In the genomic region with DNA sequence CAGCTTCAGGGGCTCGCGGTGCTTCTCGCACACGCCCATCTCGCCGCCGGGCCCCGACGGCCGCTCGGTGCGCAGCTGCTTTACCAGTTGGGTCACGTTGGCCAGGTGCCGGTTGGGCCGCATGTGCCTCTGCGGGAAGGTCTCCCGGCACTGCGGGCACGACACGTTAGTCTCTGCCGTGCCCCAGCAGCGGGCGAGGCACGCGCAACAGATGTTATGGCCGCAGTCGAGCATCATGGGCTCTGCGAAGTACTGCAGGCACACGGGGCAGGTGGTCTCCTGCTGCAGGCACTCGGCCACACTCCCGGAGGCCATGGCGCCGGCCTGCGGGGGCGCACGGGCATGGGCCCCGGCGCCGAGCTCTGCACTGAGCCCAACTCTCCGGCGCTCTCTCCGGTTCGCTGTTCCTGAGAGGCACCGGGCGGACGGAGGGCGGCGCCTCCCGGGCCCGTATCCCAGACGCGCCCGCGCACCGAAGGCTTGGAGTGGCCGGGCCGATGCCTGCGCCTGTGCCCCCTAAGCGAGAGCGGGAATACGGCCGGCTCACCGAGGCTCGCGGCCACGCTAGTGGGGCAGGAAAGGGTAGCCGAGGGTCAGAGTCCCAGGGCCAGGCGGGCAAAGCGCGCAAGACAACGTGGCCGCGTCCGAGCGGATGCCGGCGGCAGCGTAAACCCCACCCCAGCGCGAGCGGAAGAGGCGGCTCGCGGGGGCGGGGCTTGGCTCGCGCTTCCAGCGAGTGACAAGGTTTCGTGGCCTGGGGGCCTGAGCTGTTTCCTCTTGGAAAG, we compare ENCODE assay signal across 8 cellular contexts. TPM values are rescaled to one million over a fixed set of nuclear protein-coding genes. Genes with fewer than 3 reads are reported as not detected.
DNase-seq lines count a peak whose midpoint lies in the region; ATAC-seq and TF ChIP-seq lines count a peak whose summit lies in the region.

A gene with protein sequence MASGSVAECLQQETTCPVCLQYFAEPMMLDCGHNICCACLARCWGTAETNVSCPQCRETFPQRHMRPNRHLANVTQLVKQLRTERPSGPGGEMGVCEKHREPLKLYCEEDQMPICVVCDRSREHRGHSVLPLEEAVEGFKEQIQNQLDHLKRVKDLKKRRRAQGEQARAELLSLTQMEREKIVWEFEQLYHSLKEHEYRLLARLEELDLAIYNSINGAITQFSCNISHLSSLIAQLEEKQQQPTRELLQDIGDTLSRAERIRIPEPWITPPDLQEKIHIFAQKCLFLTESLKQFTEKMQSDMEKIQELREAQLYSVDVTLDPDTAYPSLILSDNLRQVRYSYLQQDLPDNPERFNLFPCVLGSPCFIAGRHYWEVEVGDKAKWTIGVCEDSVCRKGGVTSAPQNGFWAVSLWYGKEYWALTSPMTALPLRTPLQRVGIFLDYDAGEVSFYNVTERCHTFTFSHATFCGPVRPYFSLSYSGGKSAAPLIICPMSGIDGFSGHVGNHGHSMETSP (minus strand): TSS at position 668 of the 785 bp plus-strand sequence. CDS start 353 bp downstream, at position 315.

- peak; percentile 84 for ATAC-seq in GM21390 (IDR thresholded peaks at IDR 0.05; ENCODE audit: unreplicated experiment)
- ATAC-seq in activated T-cell treated with anti-CD3 and anti-CD28 coated beads, Interleukin-2, amount 50 U/mL, for 72 hours (replicated peaks in 1 of 2): peak; percentile 86 to 88
- ATAC-seq in stimulated activated memory B cell treated with anti-CD40 and anti-IgM and Interleukin-4, amounts not matched to agents 10 μg/mL and 1 μg/mL and 100 μg/mL, for 72 hours: peak; percentile 96

- H3K4me1 Mint-ChIP-seq in activated T-cell treated with anti-CD3 and anti-CD28 coated beads, Interleukin-2, amount 50 U/mL, for 72 hours (ENCODE audit: low read depth): peaks cover 45% of the 10 kb centered on the region
- peaks cover 32% of the 10 kb centered on the region for H3K4me1 Mint-ChIP-seq in stimulated activated memory B cell treated with anti-CD40 and anti-IgM and Interleukin-4, amounts not matched to agents 10 μg/mL and 1 μg/mL and 100 μg/mL, for 72 hours

- H3K36me3 ChIP-seq in HUES48 (ENCODE audit: control insufficient read depth, insufficient read depth, low read length): peaks cover 39% of the 10 kb centered on the region
- H3K36me3 ChIP-seq in esophagus squamous epithelium: peaks cover 10 to 31% (median 16%) of the 10 kb centered on the region in 3 donors

- 0% methylated on average over 3 of the region's 89 CpGs; no CpG with 5 or more reads in 1 of the 2 donors for WGBS in esophagus squamous epithelium, 2 donors

- H3K27me3 ChIP-seq in HUES48 (ENCODE audit: control insufficient read depth, insufficient read depth, low read length) (no peaks in the 10 kb centered on the region), esophagus squamous epithelium (no peaks in the 10 kb centered on the region)

- peak; percentile 86 for DNase-seq in DMS114 treated with DMSO at 0.1 percent for 48 hours (lab: John Stamatoyannopoulos, UW; ENCODE audit: unreplicated experiment)
- peak; percentile 80 for DNase-seq in OCI-M2 (lab: John Stamatoyannopoulos, UW; ENCODE audit: unreplicated experiment)
- peak; percentile 86 to 90 for DNase-seq in activated T-cell treated with anti-CD3 and anti-CD28 coated beads, Interleukin-2, amount 50 U/mL, for 72 hours
- DNase-seq in esophagus squamous epithelium (lab: John Stamatoyannopoulos, UW): no peak
- peak; percentile 91 for DNase-seq in myocyte (ENCODE audit: low read depth)

- peak within 1 kb of the TSS; percentile 92 for H3K4me3 Mint-ChIP-seq in activated T-cell treated with anti-CD3 and anti-CD28 coated beads, Interleukin-2, amount 50 U/mL, for 72 hours
- H3K4me3 Mint-ChIP-seq in stimulated activated memory B cell treated with anti-CD40 and anti-IgM and Interleukin-4, amounts not matched to agents 10 μg/mL and 1 μg/mL and 100 μg/mL, for 72 hours: peak within 1 kb of the TSS; percentile 87

- H3K9me3 Mint-ChIP-seq in activated T-cell treated with anti-CD3 and anti-CD28 coated beads, Interleukin-2, amount 50 U/mL, for 72 hours: no peaks in the 10 kb centered on the region
- H3K9me3 Mint-ChIP-seq in stimulated activated memory B cell treated with anti-CD40 and anti-IgM and Interleukin-4, amounts not matched to agents 10 μg/mL and 1 μg/mL and 100 μg/mL, for 72 hours: no peaks in the 10 kb centered on the region

- no peaks in the 10 kb centered on the region for H3K9me3 ChIP-seq in HUES48 (ENCODE audit: control insufficient read depth, insufficient read depth, low read length)
- H3K9me3 ChIP-seq in esophagus squamous epithelium: no peaks in the 10 kb centered on the region

- intact Hi-C loops in esophagus squamous epithelium (cut with DNase I): no loop called here

- H3K27ac ChIP-seq in HUES48 (ENCODE audit: low read depth, low read length): peak within 1 kb of the TSS; percentile 89
- H3K27ac ChIP-seq in esophagus squamous epithelium: peak within 1 kb of the TSS; percentile 93 to 98 (median 96)

- H3K4me1 ChIP-seq in HUES48 (ENCODE audit: control insufficient read depth, insufficient read depth, low read length) (peaks cover 12% of the 10 kb centered on the region), esophagus squamous epithelium (peaks cover 11 to 46% (median 14%) of the 10 kb centered on the region in 3 donors)

- H3K4me3 ChIP-seq in HUES48 (ENCODE audit: low read depth, low read length): peak within 1 kb of the TSS; percentile 94
- H3K4me3 ChIP-seq in esophagus squamous epithelium: peak within 1 kb of the TSS; percentile 63 to 98 (median 90)

- H3K27me3 Mint-ChIP-seq in activated T-cell treated with anti-CD3 and anti-CD28 coated beads, Interleukin-2, amount 50 U/mL, for 72 hours (ENCODE audit: low read depth): no peaks in the 10 kb centered on the region
- no peaks in the 10 kb centered on the region for H3K27me3 Mint-ChIP-seq in stimulated activated memory B cell treated with anti-CD40 and anti-IgM and Interleukin-4, amounts not matched to agents 10 μg/mL and 1 μg/mL and 100 μg/mL, for 72 hours

- H3K9ac ChIP-seq in HUES48 (ENCODE audit: low read depth, low read length): peak within 1 kb of the TSS; percentile 98

- peaks cover 15 to 27% of the 10 kb centered on the region in 2 donors for H3K36me3 Mint-ChIP-seq in activated T-cell treated with anti-CD3 and anti-CD28 coated beads, Interleukin-2, amount 50 U/mL, for 72 hours (ENCODE audit: insufficient read depth in 2 of 2)
- peaks cover 28% of the 10 kb centered on the region for H3K36me3 Mint-ChIP-seq in stimulated activated memory B cell treated with anti-CD40 and anti-IgM and Interleukin-4, amounts not matched to agents 10 μg/mL and 1 μg/mL and 100 μg/mL, for 72 hours

- no peak for TF ChIP-seq CTCF in esophagus squamous epithelium (IDR thresholded peaks at IDR 0.05)

- peak in 3 of 4 donors; percentile 49 to 97 (median 85) for TF ChIP-seq POLR2A in esophagus squamous epithelium (IDR thresholded peaks at IDR 0.05)

- H3K27ac Mint-ChIP-seq in activated T-cell treated with anti-CD3 and anti-CD28 coated beads, Interleukin-2, amount 50 U/mL, for 72 hours: peak within 1 kb of the TSS; percentile 99
- H3K27ac Mint-ChIP-seq in stimulated activated memory B cell treated with anti-CD40 and anti-IgM and Interleukin-4, amounts not matched to agents 10 μg/mL and 1 μg/mL and 100 μg/mL, for 72 hours: peak within 1 kb of the TSS; percentile 90

RNA-seq across cellular contexts. Expression of the gene that starts here (rescaled TPM):
- total RNA-seq in activated T-cell treated with anti-CD3 and anti-CD28 coated beads, Interleukin-2, amount 50 U/mL, for 72 hours: 10 to 100 TPM; 50.7 to 51.1 TPM
- total RNA-seq in esophagus squamous epithelium (10 to 100 TPM; 25.0 to 51.9 (median 30.9) TPM), myocyte (65.7 and 67.2 TPM in 2 replicates)
- 40.8 TPM for polyA plus RNA-seq in myocyte (2012)
